In the genomic region with DNA sequence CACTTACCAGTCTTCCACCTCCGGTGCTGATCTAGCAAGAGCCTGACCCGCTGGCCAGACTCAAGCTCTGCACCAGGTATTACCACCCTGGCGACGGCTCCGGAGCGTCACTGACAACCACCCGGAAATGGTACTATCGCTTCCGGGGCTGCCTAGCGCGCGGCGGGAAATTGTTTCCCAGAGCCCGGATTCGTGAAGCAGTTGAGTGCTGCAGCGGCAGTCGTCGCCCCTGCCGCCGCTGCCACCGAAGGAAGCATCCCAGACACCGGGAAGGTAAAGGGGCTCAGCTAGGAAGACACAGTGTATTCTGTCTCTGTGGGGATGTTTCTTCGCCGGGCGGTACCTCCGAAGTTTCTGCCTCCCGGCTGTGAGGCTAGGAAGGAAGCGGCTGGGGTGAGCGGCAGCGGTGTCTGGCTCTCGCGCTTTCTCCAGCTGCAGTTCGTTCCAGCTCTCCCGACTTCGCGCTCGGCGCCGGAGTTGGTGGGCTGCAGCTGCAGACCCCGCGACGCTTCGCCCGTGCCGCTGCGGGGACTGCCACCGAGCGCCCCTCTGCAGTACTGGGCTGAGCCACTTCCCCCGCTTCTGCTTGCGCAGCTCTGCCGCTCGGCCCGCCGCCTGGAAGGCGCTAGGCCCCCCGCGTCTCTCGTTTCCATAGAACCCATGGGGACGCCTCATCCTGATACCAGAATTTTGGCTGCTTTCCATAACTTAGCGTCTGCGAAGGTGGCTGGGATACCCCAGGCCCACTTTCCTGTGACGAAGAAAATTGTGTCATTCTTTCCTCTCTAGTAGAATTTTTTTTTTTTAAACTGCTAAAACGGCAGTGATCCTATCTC, we compare ENCODE assay signal across 8 cellular contexts. TPM values are rescaled to one million over a fixed set of nuclear protein-coding genes. Genes with fewer than 3 reads are reported as not detected.
DNase-seq lines count a peak whose midpoint lies in the region; ATAC-seq, FAIRE-seq and TF ChIP-seq lines count a peak whose summit lies in the region.

A gene with protein sequence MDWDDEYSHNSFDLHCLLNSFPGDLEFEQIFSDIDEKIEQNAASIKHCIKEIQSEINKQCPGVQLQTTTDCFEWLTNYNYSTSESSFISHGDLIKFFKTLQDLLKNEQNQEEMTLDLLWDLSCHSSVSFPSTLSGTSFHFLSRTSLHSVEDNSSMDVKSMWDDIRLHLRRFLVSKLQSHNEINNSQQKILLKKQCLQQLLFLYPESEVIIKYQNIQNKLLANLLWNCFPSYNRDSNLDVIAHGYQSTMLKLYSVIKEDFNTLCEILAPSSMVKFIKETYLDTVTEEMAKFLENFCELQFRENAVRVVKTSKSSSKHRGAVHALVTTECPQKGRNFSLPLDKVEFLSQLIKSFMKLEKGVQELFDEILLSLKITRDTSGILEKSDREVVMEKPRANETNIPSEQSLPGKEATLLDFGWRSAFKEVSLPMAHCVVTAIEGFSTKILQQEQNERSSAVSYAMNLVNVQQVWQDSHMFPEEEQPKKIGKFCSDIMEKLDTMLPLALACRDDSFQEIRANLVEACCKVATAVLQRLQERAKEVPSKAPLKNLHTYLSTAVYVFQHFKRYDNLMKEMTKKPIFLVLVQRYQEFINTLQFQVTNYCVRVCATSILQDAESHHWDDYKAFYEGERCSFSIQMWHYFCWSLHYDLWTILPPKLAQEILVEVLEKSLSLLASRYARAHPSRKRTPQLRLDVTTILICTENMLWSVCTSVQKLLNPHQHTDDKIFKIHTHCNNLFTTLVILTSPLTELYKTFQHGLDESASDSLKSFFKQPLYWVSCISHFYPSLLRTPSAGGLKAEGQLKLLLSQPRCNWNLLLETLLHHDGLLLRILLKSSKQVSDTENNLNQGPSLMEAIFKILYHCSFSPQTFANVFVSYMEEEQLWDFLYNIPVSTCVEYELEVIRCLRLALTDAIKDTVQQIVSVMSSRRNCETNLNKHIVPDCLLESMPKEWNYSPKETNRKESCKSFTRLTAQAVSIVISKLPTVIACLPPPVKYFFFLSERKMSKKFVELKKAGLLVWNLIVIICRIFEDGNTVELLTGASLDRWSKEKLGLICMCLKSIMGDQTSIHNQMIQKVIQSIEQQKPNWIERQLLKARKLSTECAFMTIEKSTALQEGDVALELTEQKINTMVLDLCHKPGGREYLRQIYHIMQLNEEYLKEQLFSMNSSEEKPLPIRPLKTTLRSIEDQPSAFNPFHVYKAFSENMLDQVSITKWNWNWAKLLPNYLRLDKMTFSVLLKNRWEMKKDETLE (N-terminal part only) (minus strand): TSS at position 112 of the 836 bp plus-strand sequence. CDS start 81,478 bp downstream, outside the sequence.
A gene (plus strand): TSS at position 177 of the 836 bp plus-strand sequence. CDS start 10,142 bp downstream, outside the sequence.

- H3K23me2 ChIP-seq in H1 (ENCODE audit: low read depth, low read length), result peaks cover 9% of the 10 kb centered on the region

- H2AFZ ChIP-seq in H1 (ENCODE audit: low read length), result peak within 1 kb of the TSS; percentile 94

- H3K79me1 ChIP-seq in H1 (ENCODE audit: low read depth, low read length) (no peaks in the 10 kb centered on the region; the same call in 1 of the 2 replicates), mesendoderm (ENCODE audit: low read length) (no peaks in the 10 kb centered on the region)

- H2BK120ac ChIP-seq in H1 (replicated peaks; ENCODE audit: low read depth, low read length), result no peak within 1 kb of the TSS
- H2BK120ac ChIP-seq in mesendoderm (ENCODE audit: low read depth, low read length), result no peak within 1 kb of the TSS

- peak within 1 kb of the TSS; percentile 80 for H2BK5ac ChIP-seq in H1 (ENCODE audit: low read depth, low read length)
- H2BK5ac ChIP-seq in mesendoderm (ENCODE audit: low read length), result peak within 1 kb of the TSS; percentile 61

- POLR2A ChIA-PET in H1 (lab: Charles Lee; ENCODE audit: partially characterized antibody), result interaction anchor here (0.6 to 1.7 kb wide), 5 partner anchors 8 to 263 kb away, joined by 3 to 5 read pairs (median 4); no protein-coding TSS in a partner anchor

- peak within 1 kb of the TSS; percentile 80 for H4K91ac ChIP-seq in H1 (replicated peaks; ENCODE audit: insufficient read length, low read length)

- CTCF ChIA-PET in H1 (lab: Charles Lee; ENCODE audit: partially characterized antibody), result interaction anchor here (0.6 to 1.4 kb wide), 5 partner anchors 8 to 872 kb away, joined by 3 to 5 read pairs (median 3); no protein-coding TSS in a partner anchor

- TF ChIP-seq EP300 in H1 (IDR thresholded peaks at IDR 0.05; ENCODE audit: borderline replicate concordance in 1 of 2, low read depth in 2 of 2, low read length in 2 of 2), result 0 out of 3 replicates have a peak, but pooled peaks of 1 of the 2 experiments have one; percentile 6

- H3K79me2 ChIP-seq in H1 (ENCODE audit: control insufficient read depth in 1 of 2, insufficient read depth in 2 of 2, low read length in 2 of 2) (peaks cover 0 to 52% of the 10 kb centered on the region in 2 experiments; a peak in 2 of 4 replicates), mesendoderm (ENCODE audit: control insufficient read depth, insufficient read depth, low read length) (peaks cover 19% of the 10 kb centered on the region)

- H4K20me1 ChIP-seq in H1 (replicated peaks in 1 of 2; ENCODE audit: control insufficient read depth in 1 of 2, insufficient read depth in 2 of 2, low read length in 2 of 2), result peaks cover 0 to 9% of the 10 kb centered on the region in 2 experiments

- peak in 1 of 2 experiments; percentile 6; a peak in 1 of 4 replicates for TF ChIP-seq RAD21 in H1 (IDR thresholded peaks at IDR 0.05 in 1 of 2, conservative IDR thresholded peaks at IDR 0.05 in 1 of 2; ENCODE audit: low read depth in 2 of 2, low read length in 2 of 2)

- H3K56ac ChIP-seq in H1 (replicated peaks; ENCODE audit: insufficient read length, low read depth, low read length) (peak within 1 kb of the TSS; percentile 56), mesendoderm (ENCODE audit: low read length) (peak within 1 kb of the TSS; percentile 94)

- H4K8ac ChIP-seq in H1 (ENCODE audit: extremely low read depth, insufficient read depth, low read length), result peak within 1 kb of the TSS; percentile 95
- no peak within 1 kb of the TSS for H4K8ac ChIP-seq in mesendoderm (ENCODE audit: low read depth, low read length)

- TF ChIP-seq POLR2A in H1 (IDR thresholded peaks at IDR 0.05; ENCODE audit: control extremely low read depth in 1 of 2, low read depth in 2 of 2, low read length in 2 of 2), result peak; percentile 76 to 86

- FAIRE-seq in H1 (lab: Jason Lieb, UNC), result peak; percentile 77

- DNase-seq in COLO668 (lab: John Stamatoyannopoulos, UW; ENCODE audit: unreplicated experiment) (peak; percentile 86), HS-27A (ENCODE audit: low read depth) (peak; percentile 43), H1 (ENCODE audit: low read depth in 1 of 2, low spot score in 2 of 2) (peak; percentile 63 to 90), mesendoderm (peak; percentile 97)
- DNase-seq in NK-92 treated with Interleukin-12 subunit alpha and Interleukin-12 subunit beta, amount 100 ng/mL, for 24 hours (lab: John Stamatoyannopoulos, UW), result peak; percentile 83
- peak; percentile 60 to 75 (median 72) for DNase-seq in activated CD8-positive, alpha-beta memory T cell treated with anti-CD3 and anti-CD28 coated beads for 48 hours (ENCODE audit: low read depth in 2 of 3, low spot score in 2 of 3)
- DNase-seq in stimulated activated CD8-positive, alpha-beta memory T cell treated with anti-CD3 and anti-CD28 coated beads, Interleukin-12 subunit alpha, Interleukin-12 subunit beta, amount 100 ng/mL, for 4 hours (ENCODE audit: low read depth), result peak; percentile 75

- WGBS in H1 (ENCODE audit: extremely low coverage in 1 of 2, insufficient coverage in 1 of 2, insufficient read length in 1 of 2, insufficient replicate concordance in 2 of 2, low coverage in 1 of 2, low lambda C conversion rate in 2 of 2, missing lambda C conversion rate in 1 of 2), 2 experiments, result 1% methylated on average over 52 of the region's 63 CpGs; no CpG with 5 or more reads in 1 of the 2 experiments
- no CpG with 5 or more reads among the region's 63 CpGs for WGBS in mesendoderm (ENCODE audit: extremely low coverage, insufficient coverage, low lambda C conversion rate)

- H3K9me3 ChIP-seq in H1 (ENCODE audit: insufficient read depth in 2 of 2, low read depth in 1 of 2, low read length in 1 of 2), result no peaks in the 10 kb centered on the region

- H4K5ac ChIP-seq in H1 (ENCODE audit: insufficient read length, low read depth, low read length) (peak within 1 kb of the TSS; percentile 94), mesendoderm (ENCODE audit: low read length) (no peak within 1 kb of the TSS)

- H3K27me3 ChIP-seq in H1 (replicated peaks in 1 of 4; ENCODE audit: control insufficient read depth in 3 of 4, extremely low read depth in 1 of 4, insufficient read depth in 3 of 4, low read length in 3 of 4) (no peaks in the 10 kb centered on the region), mesendoderm (ENCODE audit: insufficient read depth, low read length, poor library complexity) (no peaks in the 10 kb centered on the region)

- no peak within 1 kb of the TSS for H2AK5ac ChIP-seq in H1 (ENCODE audit: low read depth, low read length)
- no peak within 1 kb of the TSS for H2AK5ac ChIP-seq in mesendoderm (ENCODE audit: low read length)

- no peak within 1 kb of the TSS for H3K14ac ChIP-seq in H1 (ENCODE audit: insufficient read length)

- H3K18ac ChIP-seq in H1 (ENCODE audit: extremely low read depth, low read length) (peak within 1 kb of the TSS; percentile 38; the same call in 1 of the 2 replicates), mesendoderm (ENCODE audit: low read length) (peak within 1 kb of the TSS; percentile 85)

- H3K4me2 ChIP-seq in H1 (ENCODE audit: insufficient read depth in 1 of 2, low read depth in 2 of 2, low read length in 2 of 2), result peak within 1 kb of the TSS; percentile 69 to 91
- peak within 1 kb of the TSS; percentile 90 for H3K4me2 ChIP-seq in mesendoderm (ENCODE audit: low read length)

- peak within 1 kb of the TSS; percentile 66 to 94 (median 80) for H3K4me3 ChIP-seq in H1 (ENCODE audit: extremely low read depth in 1 of 4, insufficient read depth in 2 of 4, low read depth in 3 of 4, low read length in 4 of 4)
- peak within 1 kb of the TSS; percentile 86 for H3K4me3 ChIP-seq in mesendoderm (ENCODE audit: low read length)

- no peak within 1 kb of the TSS for H3K23ac ChIP-seq in H1 (ENCODE audit: insufficient read length)
- H3K23ac ChIP-seq in mesendoderm (ENCODE audit: low read length), result peak within 1 kb of the TSS; percentile 35

- no peak within 1 kb of the TSS for H3K4ac ChIP-seq in H1 (replicated peaks; ENCODE audit: insufficient read length, low read depth, low read length)
- peak within 1 kb of the TSS; percentile 72 for H3K4ac ChIP-seq in mesendoderm (ENCODE audit: low read depth, low read length)

- H2BK15ac ChIP-seq in H1 (ENCODE audit: low read length) (0 out of 2 replicates have a peak within 1 kb of the TSS, but pooled peaks have one; percentile 36), mesendoderm (replicated peaks; ENCODE audit: low read depth) (peak within 1 kb of the TSS; percentile 0)

- H2BK12ac ChIP-seq in H1 (ENCODE audit: low read depth, low read length), result no peak within 1 kb of the TSS

- peak; percentile 95 for ATAC-seq in GM19468 (IDR thresholded peaks at IDR 0.05; ENCODE audit: extremely low read depth, unreplicated experiment)

- no peak for TF ChIP-seq CTCF in H1 (IDR thresholded peaks at IDR 0.05; ENCODE audit: control extremely low read depth in 1 of 3, insufficient read depth in 1 of 3, low read depth in 1 of 3, low read length in 3 of 3)

- H3K36me3 ChIP-seq in H1 (ENCODE audit: control insufficient read depth in 2 of 4, insufficient read depth in 4 of 4, low read length in 3 of 4) (no peaks in the 10 kb centered on the region), mesendoderm (ENCODE audit: control insufficient read depth, insufficient read depth, low read length) (no peaks in the 10 kb centered on the region)

- H3K9ac ChIP-seq in H1 (replicated peaks in 1 of 4; ENCODE audit: extremely low read depth in 1 of 4, low read depth in 3 of 4, low read length in 3 of 4) (peak within 1 kb of the TSS; percentile 76 to 96 (median 86)), mesendoderm (ENCODE audit: low read length) (peak within 1 kb of the TSS; percentile 86)

- H3K27ac ChIP-seq in H1 (ENCODE audit: low read depth, low read length) (peak within 1 kb of the TSS; percentile 79), mesendoderm (ENCODE audit: low read depth, low read length) (peak within 1 kb of the TSS; percentile 96)

- H3K4me1 ChIP-seq in H1 (replicated peaks in 1 of 4; ENCODE audit: control insufficient read depth in 3 of 4, insufficient read depth in 4 of 4, low read length in 3 of 4) (peaks cover 0 to 5% (median 2%) of the 10 kb centered on the region in 4 experiments; a peak in 2 of 7 replicates), mesendoderm (ENCODE audit: control insufficient read depth, low read depth, low read length) (no peaks in the 10 kb centered on the region)

- H2BK20ac ChIP-seq in H1 (ENCODE audit: low read length), result no peak within 1 kb of the TSS

RNA-seq across cellular contexts. Expression of the first gene that starts in this region (rescaled TPM):
- 0.98 and 1.0 TPM in 2 replicates for total RNA-seq in H1 (2021; fragmentation: NEBNext Ultra II Directional; extraction: Animal tissue kit (Norgen Biotek cat#: 25700))
- 0.33 and 0.60 TPM in 2 replicates for polyA plus RNA-seq in H1 (2011; rRNA removed)
- polyA plus RNA-seq in H1 (2011; cell fraction: cytosol; rRNA removed), result 0.94 TPM
- 0.17 TPM for polyA plus RNA-seq in H1 (2011; cell fraction: nucleus; rRNA removed)
- polyA plus RNA-seq in H1 (2012, experiment 1 of 2), result 0.20 to 0.76 TPM (median 0.37 TPM) in 4 replicates
- polyA plus RNA-seq in H1 (2012, experiment 2 of 2), result 0.16 TPM
- polyA plus RNA-seq in H1 (2013, experiment 1 of 2), result 2.9 TPM
- 2.3 TPM for polyA plus RNA-seq in H1 (2013, experiment 2 of 2)
- polyA minus RNA-seq in H1 (2011; rRNA and poly(A)+ RNA removed), result 1.1 and 1.5 TPM in 2 replicates
- polyA minus RNA-seq in H1 (2011; cell fraction: cytosol; rRNA and poly(A)+ RNA removed), result 0.73 TPM
- 4.5 TPM for polyA minus RNA-seq in H1 (2011; cell fraction: nucleus; rRNA and poly(A)+ RNA removed)
- 2.7 TPM for polyA plus RNA-seq in mesendoderm (2013, experiment 1 of 2)
- 2.5 TPM for polyA plus RNA-seq in mesendoderm (2013, experiment 2 of 2)

RNA-seq across cellular contexts. Expression of the second gene that starts in this region (rescaled TPM):
- 13.0 and 15.7 TPM in 2 replicates for total RNA-seq in H1 (2021; fragmentation: NEBNext Ultra II Directional; extraction: Animal tissue kit (Norgen Biotek cat#: 25700))
- 2.3 and 4.8 TPM in 2 replicates for polyA plus RNA-seq in H1 (2011; rRNA removed)
- 4.9 TPM for polyA plus RNA-seq in H1 (2011; cell fraction: cytosol; rRNA removed)
- 4.5 TPM for polyA plus RNA-seq in H1 (2011; cell fraction: nucleus; rRNA removed)
- 5.0 to 13.2 TPM (median 5.1 TPM) in 4 replicates for polyA plus RNA-seq in H1 (2012, experiment 1 of 2)
- polyA plus RNA-seq in H1 (2012, experiment 2 of 2), result 0.66 TPM
- polyA plus RNA-seq in H1 (2013, experiment 1 of 2), result 11.7 TPM
- polyA plus RNA-seq in H1 (2013, experiment 2 of 2), result 11.8 TPM
- polyA minus RNA-seq in H1 (2011; rRNA and poly(A)+ RNA removed), result 10.1 and 12.0 TPM in 2 replicates
- polyA minus RNA-seq in H1 (2011; cell fraction: cytosol; rRNA and poly(A)+ RNA removed), result 10.1 TPM
- 17.2 TPM for polyA minus RNA-seq in H1 (2011; cell fraction: nucleus; rRNA and poly(A)+ RNA removed)
- polyA plus RNA-seq in mesendoderm (2013, experiment 1 of 2), result 14.5 TPM
- polyA plus RNA-seq in mesendoderm (2013, experiment 2 of 2), result 15.7 TPM

Comparison
In these comparisons a context has a peak if more than half of its experiments do, and no peak if none do; other contexts are left out.
1. Peak in every context shown above with its lines: DNase-seq, ATAC-seq, H3K4me3 ChIP-seq and H3K27ac ChIP-seq.
2. DNase-seq: peak in every context shown above with its lines; median percentile 97 in mesendoderm; 86 in COLO668; 83 in NK-92 treated with Interleukin-12 subunit alpha and Interleukin-12 subunit beta, amount 100 ng/mL, for 24 hours; 76 in H1; 75 in stimulated activated CD8-positive, alpha-beta memory T cell treated with anti-CD3 and anti-CD28 coated beads, Interleukin-12 subunit alpha, Interleukin-12 subunit beta, amount 100 ng/mL, for 4 hours; 72 in activated CD8-positive, alpha-beta memory T cell treated with anti-CD3 and anti-CD28 coated beads for 48 hours; 43 in HS-27A.